Comparison of ENCODE assay signal across 8 cellular contexts in the genomic region with DNA sequence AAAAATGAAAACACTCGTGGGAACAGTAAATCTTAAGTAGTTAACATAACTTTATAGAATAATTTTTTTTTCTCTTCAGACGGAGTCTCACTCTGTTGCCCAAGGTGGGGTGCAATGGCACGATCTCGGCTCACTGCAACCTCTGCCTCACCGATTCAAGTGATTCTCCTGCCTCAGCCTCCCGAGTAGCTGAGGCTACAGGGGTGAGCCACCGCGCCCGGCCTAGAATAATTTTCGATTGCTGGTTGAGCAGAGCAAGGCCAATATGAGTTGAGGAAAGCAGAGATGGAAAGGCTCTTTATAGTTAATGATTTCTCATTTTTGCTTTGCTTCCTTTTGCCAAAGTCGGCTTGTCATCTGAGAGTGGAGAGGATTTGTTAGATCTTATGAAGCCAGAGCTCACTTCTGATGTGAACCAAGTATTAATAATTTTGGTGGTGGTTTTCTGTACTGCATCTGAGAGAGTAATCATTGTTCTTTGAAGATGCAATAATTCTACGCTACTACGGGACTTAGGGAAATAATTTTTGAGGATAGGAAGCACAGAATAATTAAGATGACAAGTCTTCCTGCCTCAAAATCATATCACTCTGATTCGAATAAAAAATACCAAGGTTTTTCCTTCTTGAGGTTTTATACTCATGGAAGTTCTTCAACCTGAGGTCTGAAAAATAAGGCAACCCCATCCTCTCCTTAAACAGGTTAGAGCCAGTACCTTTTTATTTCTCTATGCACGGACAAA. TPM values are rescaled to one million over a fixed set of nuclear protein-coding genes. Genes with fewer than 3 reads are reported as not detected.
A peak's percentile ranks its signal among the peaks of the same experiment; 100 is the strongest.
DNase-seq lines count a peak whose midpoint lies in the region; ATAC-seq and TF ChIP-seq lines count a peak whose summit lies in the region.

No MANE protein-coding gene starts in this region.

- H3K4me3 Mint-ChIP-seq in activated naive CD4-positive, alpha-beta T cell treated with anti-CD3 and anti-CD28 coated beads, Interleukin-2, amount 50 U/mL, for 24 hours, result peak overlapping the region; percentile 99
- H3K4me3 Mint-ChIP-seq in activated naive CD8-positive, alpha-beta T cell treated with anti-CD3 and anti-CD28 coated beads for 36 hours, result peak overlapping the region; percentile 97

- 63 to 66% methylated on average over 15 of the region's 15 CpGs for WGBS in tibial nerve, 2 donors

- no peaks in the 10 kb centered on the region for H3K36me3 Mint-ChIP-seq in activated naive CD4-positive, alpha-beta T cell treated with anti-CD3 and anti-CD28 coated beads, Interleukin-2, amount 50 U/mL, for 24 hours
- peaks cover 4% of the 10 kb centered on the region for H3K36me3 Mint-ChIP-seq in activated naive CD8-positive, alpha-beta T cell treated with anti-CD3 and anti-CD28 coated beads for 36 hours

- DNase-seq in activated naive CD4-positive, alpha-beta T cell (lab: John Stamatoyannopoulos, UW), result no peak
- DNase-seq in activated naive CD8-positive, alpha-beta T cell treated with anti-CD3 and anti-CD28 coated beads for 36 hours, result no peak
- DNase-seq in left kidney (ENCODE audit: low read depth, low spot score), result peak; percentile 12
- no peak for DNase-seq in tibial nerve (ENCODE audit: low spot score in 2 of 2)
- no peak for DNase-seq in NCI-H526 treated with DMSO at 0.1 percent for 48 hours (lab: John Stamatoyannopoulos, UW)
- DNase-seq in amniotic stem cell (lab: John Stamatoyannopoulos, UW), result no peak

- H3K27ac ChIP-seq in tibial nerve, result peak overlapping the region in 3 of 4 donors; percentile 88 to 92 (median 89)

- peak overlapping the region; percentile 78 for H3K27ac Mint-ChIP-seq in activated naive CD4-positive, alpha-beta T cell treated with anti-CD3 and anti-CD28 coated beads, Interleukin-2, amount 50 U/mL, for 24 hours
- H3K27ac Mint-ChIP-seq in activated naive CD8-positive, alpha-beta T cell treated with anti-CD3 and anti-CD28 coated beads for 36 hours, result peak overlapping the region; percentile 98

- H3K4me3 ChIP-seq in tibial nerve, result peak overlapping the region; percentile 69 to 97 (median 92)

- peaks cover 48% of the 10 kb centered on the region for H3K4me1 Mint-ChIP-seq in activated naive CD4-positive, alpha-beta T cell treated with anti-CD3 and anti-CD28 coated beads, Interleukin-2, amount 50 U/mL, for 24 hours
- H3K4me1 Mint-ChIP-seq in activated naive CD8-positive, alpha-beta T cell treated with anti-CD3 and anti-CD28 coated beads for 36 hours, result peaks cover 36% of the 10 kb centered on the region

- H3K36me3 ChIP-seq in tibial nerve, result no peaks in the 10 kb centered on the region

- H3K27me3 Mint-ChIP-seq in activated naive CD4-positive, alpha-beta T cell treated with anti-CD3 and anti-CD28 coated beads, Interleukin-2, amount 50 U/mL, for 24 hours, result no peaks in the 10 kb centered on the region
- peaks cover 4% of the 10 kb centered on the region for H3K27me3 Mint-ChIP-seq in activated naive CD8-positive, alpha-beta T cell treated with anti-CD3 and anti-CD28 coated beads for 36 hours

- H3K9me3 Mint-ChIP-seq in activated naive CD4-positive, alpha-beta T cell treated with anti-CD3 and anti-CD28 coated beads, Interleukin-2, amount 50 U/mL, for 24 hours, result no peaks in the 10 kb centered on the region
- no peaks in the 10 kb centered on the region for H3K9me3 Mint-ChIP-seq in activated naive CD8-positive, alpha-beta T cell treated with anti-CD3 and anti-CD28 coated beads for 36 hours

- H3K4me1 ChIP-seq in tibial nerve, result peaks cover 0 to 37% (median 17%) of the 10 kb centered on the region in 4 donors

- H3K9me3 ChIP-seq in tibial nerve, result no peaks in the 10 kb centered on the region

- peaks cover 0 to 4% of the 10 kb centered on the region in 2 donors for H3K27me3 ChIP-seq in tibial nerve

- no peak for TF ChIP-seq POLR2A in tibial nerve (IDR thresholded peaks at IDR 0.05)

- TF ChIP-seq EP300 in tibial nerve (IDR thresholded peaks at IDR 0.05), result no peak

- no peak for ATAC-seq in GM18870 (IDR thresholded peaks at IDR 0.05; ENCODE audit: unreplicated experiment)

- TF ChIP-seq CTCF in tibial nerve (IDR thresholded peaks at IDR 0.05), result peak in 3 of 5 experiments; percentile 3 to 36 (median 13)

RNA-seq across cellular contexts. Expression of a gene that starts 1.5 kb away (rescaled TPM):
- total RNA-seq in activated naive CD8-positive, alpha-beta T cell treated with anti-CD3 and anti-CD28 coated beads for 36 hours, result 10 to 100 TPM; 28.7 to 29.2 TPM
- total RNA-seq in tibial nerve, result 100 to 1,000 TPM in 2 of 4 donors, 10 to 100 TPM in 2; 78.3 to 116 (median 104) TPM
